ENCODE assay signal across 8 cellular contexts in genomic region chr1:18907021-18907913, GRCh38. TPM values are rescaled to one million over a fixed set of nuclear protein-coding genes. Genes with fewer than 3 reads are reported as not detected.
DNase-seq lines count a peak whose midpoint lies in the region; ATAC-seq lines count a peak whose summit lies in the region.

No MANE protein-coding gene starts in this region.

- no peak for ATAC-seq in GM21619 (IDR thresholded peaks at IDR 0.05; ENCODE audit: unreplicated experiment)

- DNase-seq in activated gamma-delta T cell treated with Interleukin-2 at 50 U/mL for 16 hours = peak; percentile 62
- DNase-seq in activated gamma-delta T cell (lab: John Stamatoyannopoulos, UW) = no peak
- DNase-seq in NCI-H446 (lab: John Stamatoyannopoulos, UW) = peak; percentile 31 to 71
- DNase-seq in activated CD4-positive, alpha-beta T cell treated with anti-CD3 and anti-CD28 coated beads, Interleukin-2, amount 50 U/mL, for 4 hours = peak; percentile 52 to 53
- peak; percentile 32 to 64 for DNase-seq in dermis microvascular lymphatic vessel endothelial cell (ENCODE audit: low read depth in 2 of 2)
- DNase-seq in lung microvascular endothelial cell (ENCODE audit: low read depth in 2 of 2) = peak; percentile 69 to 71
- peak; percentile 67 for DNase-seq in stimulated activated CD8-positive, alpha-beta memory T cell treated with anti-CD3 and anti-CD28 coated beads, Interleukin-4, amount 100 ng/mL, for 48 hours

RNA-seq across cellular contexts. Expression of gene ALDH4A1, which starts 4.9 kb away (rescaled TPM):
- total RNA-seq in dermis microvascular lymphatic vessel endothelial cell (12.7 and 16.4 TPM in 2 replicates), lung microvascular endothelial cell (11.8 and 14.7 TPM in 2 replicates)

RNA-seq across cellular contexts. Expression of gene TAS1R2, which starts 47.8 kb away (rescaled TPM):
- not detected in 2 replicates for total RNA-seq in dermis microvascular lymphatic vessel endothelial cell
- total RNA-seq in lung microvascular endothelial cell = not detected in 2 replicates

RNA-seq across cellular contexts. Expression of gene IFFO2, which starts 49.2 kb away (rescaled TPM):
- total RNA-seq in dermis microvascular lymphatic vessel endothelial cell (7.6 and 9.0 TPM in 2 replicates), lung microvascular endothelial cell (4.6 and 7.4 TPM in 2 replicates)
